13 cellular contexts compared by ENCODE assay signal in genomic region chr19:33407140-33407551, GRCh38. TPM values are rescaled to one million over a fixed set of nuclear protein-coding genes. Genes with fewer than 3 reads are reported as not detected.
A peak's percentile ranks its signal among the peaks of the same experiment; 100 is the strongest.
DNase-seq lines count a peak whose midpoint lies in the region; ATAC-seq and TF ChIP-seq lines count a peak whose summit lies in the region.
"Had no signal": no experiment of that assay in that cellular context is flagged by ENCODE, and none has a peak within 500 bp of the region (broad histone marks: within the 10 kb centered on the region; RNA-seq: fewer than 3 reads in every experiment).

No MANE protein-coding gene starts in this region.

- H3K9me3 Mint-ChIP-seq in natural killer cell, result no peaks in the 10 kb centered on the region
- no peaks in the 10 kb centered on the region for H3K9me3 Mint-ChIP-seq in natural killer cell treated with Interleukin-12 subunit alpha and Interleukin-12 subunit beta and Interleukin-15 and Interleukin-18, amount 100 ng/mL, for 72 hours
- H3K9me3 Mint-ChIP-seq: activated CD4-positive, alpha-beta memory T cell treated with anti-CD3 and anti-CD28 coated beads, Interleukin-2, amount 10 ng/mL, durations not matched to agents 7 days and 5 days; activated T-helper 1 cell treated with anti-CD3 and anti-CD28 coated beads, Interleukin-12 subunit alpha, Interleukin-12 subunit beta, Interleukin-2, Interleukin-4 antibody, amounts not matched to agents 30 ng/mL and 10 ng/mL and 1 ng/mL, durations not matched to agents 14 hours and 24 hours and 36 hours; central memory CD8-positive, alpha-beta T cell had no signal

- ATAC-seq in natural killer cell (no peak), RWPE2 (ENCODE audit: low read depth) (no peak), right lobe of liver (no peak), HG02763 (IDR thresholded peaks at IDR 0.05; ENCODE audit: unreplicated experiment) (no peak)
- ATAC-seq in natural killer cell treated with Interleukin-12 subunit alpha and Interleukin-12 subunit beta and Interleukin-15 and Interleukin-18, amount 100 ng/mL, for 72 hours, result no peak

- TF ChIP-seq EP300 in stomach (IDR thresholded peaks at IDR 0.05), result no peak

- H3K27ac Mint-ChIP-seq in natural killer cell, result no peak overlapping the region
- H3K27ac Mint-ChIP-seq in natural killer cell treated with Interleukin-12 subunit alpha and Interleukin-12 subunit beta and Interleukin-15 and Interleukin-18, amount 100 ng/mL, for 72 hours, result no peak overlapping the region
- H3K27ac Mint-ChIP-seq: activated CD4-positive, alpha-beta memory T cell treated with anti-CD3 and anti-CD28 coated beads, Interleukin-2, amount 10 ng/mL, durations not matched to agents 7 days and 5 days; activated T-helper 1 cell treated with anti-CD3 and anti-CD28 coated beads, Interleukin-12 subunit alpha, Interleukin-12 subunit beta, Interleukin-2, Interleukin-4 antibody, amounts not matched to agents 30 ng/mL and 10 ng/mL and 1 ng/mL, durations not matched to agents 14 hours and 24 hours and 36 hours had no signal

- DNase-seq in natural killer cell, result no peak
- no peak for DNase-seq in natural killer cell treated with Interleukin-12 subunit alpha and Interleukin-12 subunit beta and Interleukin-15 and Interleukin-18, amount 100 ng/mL, for 72 hours (ENCODE audit: low spot score)
- DNase-seq in RWPE2 (ENCODE audit: low spot score), result peak; percentile 47
- DNase-seq in right lobe of liver, result peak in 1 of 3 donors; percentile 35
- DNase-seq in stomach, result no peak
- no peak for DNase-seq in SW480 (ENCODE audit: low spot score)
- DNase-seq in effector memory CD4-positive, alpha-beta T cell, result no peak

- H3K9me3 ChIP-seq in RWPE2 (ENCODE audit: severe bottlenecking) (no peaks in the 10 kb centered on the region), right lobe of liver (no peaks in the 10 kb centered on the region), stomach (no peaks in the 10 kb centered on the region)
- H3K9me3 ChIP-seq in effector memory CD4-positive, alpha-beta T cell (ENCODE audit: control insufficient read depth, low read length), result no peaks in the 10 kb centered on the region
- H3K9me3 ChIP-seq: psoas muscle had no signal

- no peak overlapping the region for H3K4me3 Mint-ChIP-seq in natural killer cell
- no peak overlapping the region for H3K4me3 Mint-ChIP-seq in natural killer cell treated with Interleukin-12 subunit alpha and Interleukin-12 subunit beta and Interleukin-15 and Interleukin-18, amount 100 ng/mL, for 72 hours
- H3K4me3 Mint-ChIP-seq: activated CD4-positive, alpha-beta memory T cell treated with anti-CD3 and anti-CD28 coated beads, Interleukin-2, amount 10 ng/mL, durations not matched to agents 7 days and 5 days; activated T-helper 1 cell treated with anti-CD3 and anti-CD28 coated beads, Interleukin-12 subunit alpha, Interleukin-12 subunit beta, Interleukin-2, Interleukin-4 antibody, amounts not matched to agents 30 ng/mL and 10 ng/mL and 1 ng/mL, durations not matched to agents 14 hours and 24 hours and 36 hours; central memory CD8-positive, alpha-beta T cell had no signal

- H3K27ac ChIP-seq in RWPE2 (ENCODE audit: poor library complexity, severe bottlenecking) (no peak overlapping the region), right lobe of liver (peak overlapping the region in 2 of 3 donors; percentile 18 to 96), stomach (no peak overlapping the region)
- no peak overlapping the region for H3K27ac ChIP-seq in effector memory CD4-positive, alpha-beta T cell (ENCODE audit: insufficient read depth, low read length, poor library complexity, severe bottlenecking)
- H3K27ac ChIP-seq: foreskin keratinocyte, psoas muscle had no signal

- no peaks in the 10 kb centered on the region for H3K27me3 ChIP-seq in RWPE2 (ENCODE audit: insufficient read depth, poor library complexity, severe bottlenecking)
- H3K27me3 ChIP-seq in right lobe of liver, result no peaks in the 10 kb centered on the region
- no peaks in the 10 kb centered on the region for H3K27me3 ChIP-seq in stomach
- no peaks in the 10 kb centered on the region for H3K27me3 ChIP-seq in effector memory CD4-positive, alpha-beta T cell (replicated peaks; ENCODE audit: control insufficient read depth, insufficient read depth, low read length, poor library complexity, severe bottlenecking)
- H3K27me3 ChIP-seq: foreskin keratinocyte had no signal

- TF ChIP-seq CTCF in natural killer cell (IDR thresholded peaks at IDR 0.05) (peak; percentile 59), RWPE2 (IDR thresholded peaks at IDR 0.05; ENCODE audit: poor library complexity, severe bottlenecking) (peak; percentile 66), right lobe of liver (IDR thresholded peaks at IDR 0.05) (no peak), stomach (IDR thresholded peaks at IDR 0.05) (peak in 1 of 7 experiments; percentile 15)

- no peaks in the 10 kb centered on the region for H3K36me3 Mint-ChIP-seq in natural killer cell
- no peaks in the 10 kb centered on the region for H3K36me3 Mint-ChIP-seq in natural killer cell treated with Interleukin-12 subunit alpha and Interleukin-12 subunit beta and Interleukin-15 and Interleukin-18, amount 100 ng/mL, for 72 hours

- TF ChIP-seq POLR2A in right lobe of liver (IDR thresholded peaks at IDR 0.05), result no peak
- no peak for TF ChIP-seq POLR2A in stomach (IDR thresholded peaks at IDR 0.05)

- H3K36me3 ChIP-seq in RWPE2 (ENCODE audit: low read depth), result no peaks in the 10 kb centered on the region
- H3K36me3 ChIP-seq in right lobe of liver, result peaks cover 0 to 25% (median 0%) of the 10 kb centered on the region in 4 donors
- H3K36me3 ChIP-seq in stomach, result peaks cover 0 to 38% (median 22%) of the 10 kb centered on the region in 4 donors
- H3K36me3 ChIP-seq in effector memory CD4-positive, alpha-beta T cell (ENCODE audit: control insufficient read depth, insufficient read depth, low read length), result no peaks in the 10 kb centered on the region

- intact Hi-C loops in natural killer cell (cut with micrococcal nuclease), result loop anchor here (1.0 kb wide), 2 partner anchors 172 to 281 kb away; no protein-coding TSS in a partner anchor
- intact Hi-C loops in right lobe of liver (cut with DNase I), result loop anchor here (2.0 to 10.0 kb wide), 4 partner anchors 72 to 170 kb away; partner anchors contain the start of gene CEBPA (in 1 of the 2)
- intact Hi-C loops in stomach (cut with DNase I; ENCODE audit: low total_unique reads), result loop anchor here (2.0 kb wide), 1 partner anchor 166 kb away; no protein-coding TSS in a partner anchor

- no peaks in the 10 kb centered on the region for H3K4me1 ChIP-seq in RWPE2 (ENCODE audit: insufficient read depth, poor library complexity, severe bottlenecking)
- H3K4me1 ChIP-seq in right lobe of liver, result peaks cover 0 to 47% (median 25%) of the 10 kb centered on the region in 4 donors
- H3K4me1 ChIP-seq in stomach, result peaks cover 7 to 40% (median 33%) of the 10 kb centered on the region in 4 donors
- H3K4me1 ChIP-seq in effector memory CD4-positive, alpha-beta T cell (ENCODE audit: control insufficient read depth, insufficient read depth, low read length, poor library complexity, severe bottlenecking), result no peaks in the 10 kb centered on the region
- H3K4me1 ChIP-seq: foreskin keratinocyte had no signal

- WGBS in right lobe of liver (ENCODE audit: insufficient coverage, low coverage, low lambda C conversion rate, missing lambda C conversion rate), result 10% methylated on average over 6 of the region's 9 CpGs
- WGBS in stomach, 5 donors, result 38 to 51% (median 46%) methylated on average over 7 to 9 of the region's 9 CpGs

- H3K4me3 ChIP-seq in RWPE2 (ENCODE audit: severe bottlenecking) (no peak overlapping the region), right lobe of liver (no peak overlapping the region), stomach (no peak overlapping the region)
- H3K4me3 ChIP-seq in effector memory CD4-positive, alpha-beta T cell (ENCODE audit: insufficient read depth, low read depth, low read length, poor library complexity, severe bottlenecking), result no peak overlapping the region
- H3K4me3 ChIP-seq: psoas muscle had no signal

- H3K4me1 Mint-ChIP-seq in natural killer cell, result no peaks in the 10 kb centered on the region
- H3K4me1 Mint-ChIP-seq in natural killer cell treated with Interleukin-12 subunit alpha and Interleukin-12 subunit beta and Interleukin-15 and Interleukin-18, amount 100 ng/mL, for 72 hours (ENCODE audit: low read depth in 2 of 2), result no peaks in the 10 kb centered on the region
- H3K4me1 Mint-ChIP-seq: activated CD4-positive, alpha-beta memory T cell treated with anti-CD3 and anti-CD28 coated beads, Interleukin-2, amount 10 ng/mL, durations not matched to agents 7 days and 5 days; central memory CD8-positive, alpha-beta T cell had no signal

- H3K27me3 Mint-ChIP-seq in natural killer cell (ENCODE audit: low read depth in 2 of 2), result no peaks in the 10 kb centered on the region
- no peaks in the 10 kb centered on the region for H3K27me3 Mint-ChIP-seq in natural killer cell treated with Interleukin-12 subunit alpha and Interleukin-12 subunit beta and Interleukin-15 and Interleukin-18, amount 100 ng/mL, for 72 hours
- H3K27me3 Mint-ChIP-seq: activated CD4-positive, alpha-beta memory T cell treated with anti-CD3 and anti-CD28 coated beads, Interleukin-2, amount 10 ng/mL, durations not matched to agents 7 days and 5 days; central memory CD8-positive, alpha-beta T cell had no signal

RNA-seq across cellular contexts. Expression of gene CEBPG, which starts 33.6 kb away (rescaled TPM):
- total RNA-seq in natural killer cell, result 10 to 100 TPM; 22.3 to 28.1 (median 23.9) TPM
- 10 to 100 TPM; 26.3 to 29.2 TPM for total RNA-seq in natural killer cell treated with Interleukin-12 subunit alpha and Interleukin-12 subunit beta and Interleukin-15 and Interleukin-18, amount 100 ng/mL, for 72 hours
- 10 to 100 TPM; 15.0 to 32.3 (median 27.1) TPM for total RNA-seq in right lobe of liver
- total RNA-seq in stomach, result 10 to 100 TPM in 4 of 5 donors, 1 to 10 TPM in 1; 4.7 to 40.9 (median 19.4) TPM
- 10 to 100 TPM; 13.8 to 29.9 (median 16.5) TPM for polyA plus RNA-seq in stomach

Comparison
In these comparisons a context has a peak if more than half of its experiments do, and no peak if none do; other contexts are left out.
1. CTCF ChIP-seq: peak in natural killer cell (single experiment) and RWPE2 (single experiment); none in right lobe of liver (0 of 4).
2. H3K27ac ChIP-seq: peak in right lobe of liver (2 of 3); none in RWPE2 (single experiment), stomach (0 of 5) and effector memory CD4-positive, alpha-beta T cell (single experiment).